ENCODE assay signal across 2 cellular contexts in genomic region chr9:137497921-137498719, GRCh38.
TF ChIP-seq lines count a peak whose summit lies in the region.

No MANE protein-coding gene starts in this region.

TF ChIP-seq in HepG2, 621 proteins besides CTCF, POLR2A, EP300 and RAD21:
- TF ChIP-seq ZNF296 (CRISPR knock-in tag; conservative IDR thresholded peaks at IDR 0.05): no peak
- TF ChIP-seq ZNF253 (CRISPR knock-in tag; IDR thresholded peaks at IDR 0.05; ENCODE audit: borderline replicate concordance): no peak
- no peak for TF ChIP-seq SNRNP70 (IDR thresholded peaks at IDR 0.05; ENCODE audit: low read depth, low read length)
- TF ChIP-seq ZNF580 (CRISPR knock-in tag; IDR thresholded peaks at IDR 0.05; ENCODE audit: borderline replicate concordance, low read depth): no peak
- TF ChIP-seq FOXK2 (IDR thresholded peaks at IDR 0.05): no peak
- TF ChIP-seq TCF7L2 (IDR thresholded peaks at IDR 0.05; ENCODE audit: low read depth, low read length): no peak
TF ChIP-seq in HepG2: peak in this region for 0.

TF ChIP-seq in K562, 482 proteins besides CTCF, POLR2A, EP300 and RAD21:
- TF ChIP-seq ZNF668 (CRISPR knock-in tag; IDR thresholded peaks at IDR 0.05) (no peak), KDM1A (IDR thresholded peaks at IDR 0.05) (no peak), HINFP (tag; conservative IDR thresholded peaks at IDR 0.05; ENCODE audit: low read depth) (no peak), PCBP1 (IDR thresholded peaks at IDR 0.05; ENCODE audit: low read depth, low read length, poor library complexity, severe bottlenecking) (peak; percentile 27), ZKSCAN1 (IDR thresholded peaks at IDR 0.05; ENCODE audit: low read depth, low read length) (no peak)
